ENCODE assay signal across 1 cellular context in the genomic region with DNA sequence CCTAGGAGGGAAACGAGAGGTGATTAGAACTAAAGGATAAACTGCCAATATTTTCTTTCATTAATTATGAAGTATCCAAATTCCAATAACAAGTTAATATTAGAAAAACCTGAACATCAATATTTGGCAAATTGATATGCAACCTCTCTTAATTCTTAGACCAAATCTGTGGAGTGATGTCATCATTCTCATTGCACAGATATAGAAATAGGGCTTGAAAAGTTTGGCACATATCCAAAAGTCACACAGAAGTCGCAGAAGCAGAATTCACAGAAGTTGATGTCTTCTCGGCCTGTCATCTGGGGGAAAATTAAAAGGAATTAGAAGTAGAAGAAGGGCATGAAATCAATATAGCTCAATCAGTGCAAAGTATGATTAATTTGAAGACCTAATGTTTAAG.
TF ChIP-seq lines count a peak whose summit lies in the region.

No MANE protein-coding gene starts in this region.

TF ChIP-seq in HepG2, 621 proteins besides CTCF, POLR2A, EP300 and RAD21:
- TF ChIP-seq, protein P1, sequence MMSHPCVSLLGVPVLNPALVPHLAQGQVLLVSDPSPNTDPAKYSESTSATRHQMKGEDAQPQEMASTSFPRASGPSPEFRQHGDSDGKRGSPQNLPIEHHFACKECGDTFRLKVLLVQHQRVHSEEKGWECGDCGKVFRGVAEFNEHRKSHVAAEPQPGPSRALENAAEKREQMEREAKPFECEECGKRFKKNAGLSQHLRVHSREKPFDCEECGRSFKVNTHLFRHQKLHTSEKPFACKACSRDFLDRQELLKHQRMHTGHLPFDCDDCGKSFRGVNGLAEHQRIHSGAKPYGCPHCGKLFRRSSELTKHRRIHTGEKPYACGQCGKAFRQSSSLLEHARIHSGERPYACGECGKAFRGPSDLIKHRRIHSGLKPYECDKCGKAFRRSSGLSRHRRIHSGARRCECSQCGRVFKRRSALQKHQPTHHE (CRISPR knock-in tag; IDR thresholded peaks at IDR 0.05; ENCODE audit: borderline replicate concordance), result no peak
- TF ChIP-seq ATF7 (IDR thresholded peaks at IDR 0.05) (peak; percentile 70), ATF7 (CRISPR knock-in tag; IDR thresholded peaks at IDR 0.05) (no peak)
